ENCODE assay signal across 8 cellular contexts in the genomic region with DNA sequence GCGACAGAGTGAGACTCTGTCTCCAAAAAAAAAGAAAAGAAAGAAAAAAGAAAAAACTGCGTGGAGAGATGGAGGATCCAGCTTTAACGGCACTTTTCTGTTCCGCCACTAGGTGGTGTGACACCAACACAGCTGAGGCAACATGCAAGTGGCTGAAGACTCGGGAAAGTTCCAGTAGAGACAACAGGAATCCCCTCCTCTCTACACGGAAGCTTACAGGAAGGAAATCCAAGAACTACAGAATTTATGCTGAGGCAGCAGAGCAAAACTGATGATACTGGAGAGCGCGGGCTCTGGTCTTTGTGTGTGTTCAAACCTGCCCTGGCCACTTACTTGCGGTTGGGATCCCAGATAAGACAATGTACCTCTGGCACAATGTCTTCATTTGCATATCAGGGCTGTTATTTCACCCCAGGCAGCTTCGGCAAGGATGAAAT. TPM values are rescaled to one million over a fixed set of nuclear protein-coding genes. Genes with fewer than 3 reads are reported as not detected.
A peak's percentile ranks its signal among the peaks of the same experiment; 100 is the strongest.
DNase-seq lines count a peak whose midpoint lies in the region; ATAC-seq and TF ChIP-seq lines count a peak whose summit lies in the region.

No MANE protein-coding gene starts in this region.

- peak overlapping the region; percentile 84 to 98 (median 93) for H3K27ac Mint-ChIP-seq in brain

- H3K27ac ChIP-seq in hepatocyte = peak overlapping the region; percentile 76

- TF ChIP-seq CTCF in brain (conservative IDR thresholded peaks at IDR 0.05) = peak; percentile 71 to 85
- peak; percentile 89 for TF ChIP-seq CTCF in hepatocyte (IDR thresholded peaks at IDR 0.05; ENCODE audit: poor library complexity)

- H3K36me3 Mint-ChIP-seq in brain = no peaks in the 10 kb centered on the region

- no peak overlapping the region for H2AFZ ChIP-seq in hepatocyte

- H3K4me3 Mint-ChIP-seq in brain = peak overlapping the region; percentile 56 to 74 (median 69)

- no peaks in the 10 kb centered on the region for H3K36me3 ChIP-seq in hepatocyte (replicated peaks; ENCODE audit: insufficient read depth, low read depth)

- no peaks in the 10 kb centered on the region for H3K27me3 Mint-ChIP-seq in brain

- H3K4me2 ChIP-seq in hepatocyte = peak overlapping the region; percentile 45

- peaks cover 98% of the 10 kb centered on the region for H3K79me2 ChIP-seq in hepatocyte

- no peak overlapping the region for H3K4me3 ChIP-seq in hepatocyte

- H3K9me3 ChIP-seq in hepatocyte (ENCODE audit: low read depth) = no peaks in the 10 kb centered on the region

- peaks cover 72% of the 10 kb centered on the region for H4K20me1 ChIP-seq in hepatocyte (ENCODE audit: insufficient read depth, poor library complexity, severe bottlenecking)

- no peak for ATAC-seq in GM19023 (IDR thresholded peaks at IDR 0.05; ENCODE audit: unreplicated experiment)

- no peaks in the 10 kb centered on the region for H3K9me2 ChIP-seq in hepatocyte (replicated peaks; ENCODE audit: insufficient read depth)

- no peaks in the 10 kb centered on the region for H3K9me3 Mint-ChIP-seq in brain

- DNase-seq in NCI-H2171 treated with DMSO at 0.1 percent for 48 hours (lab: John Stamatoyannopoulos, UW) = peak; percentile 34
- DNase-seq in NCI-H2171 (lab: John Stamatoyannopoulos, UW) = no peak
- DNase-seq in NCI-H1092 (lab: John Stamatoyannopoulos, UW) = peak; percentile 27
- peak; percentile 54 for DNase-seq in T-helper 9 cell
- DNase-seq in hepatocyte (ENCODE audit: low spot score) = peak; percentile 88
- peak; percentile 87 for DNase-seq in renal cortical epithelial cell (ENCODE audit: low read depth)

- peaks cover 42% of the 10 kb centered on the region for H3K4me1 ChIP-seq in hepatocyte (ENCODE audit: insufficient read depth)

- no peaks in the 10 kb centered on the region for H3K27me3 ChIP-seq in hepatocyte

- peaks cover 83% of the 10 kb centered on the region for H3K4me1 Mint-ChIP-seq in brain

- WGBS in hepatocyte (ENCODE audit: low lambda C conversion rate, missing lambda C conversion rate) = 11% methylated on average over 10 of the region's 10 CpGs

RNA-seq across cellular contexts. Expression of a gene that starts 9.9 kb away (rescaled TPM):
- polyA plus RNA-seq in brain (ENCODE audit: insufficient read depth, low read depth, low replicate concordance) (183 TPM), hepatocyte (10.4 and 16.4 TPM in 2 replicates)
- total RNA-seq in hepatocyte (51.0 and 78.1 TPM in 2 replicates), renal cortical epithelial cell (28.3 and 78.8 TPM in 2 replicates)

RNA-seq across cellular contexts. Expression of a gene that starts 54.0 kb away (rescaled TPM):
- polyA plus RNA-seq in brain (ENCODE audit: insufficient read depth, low read depth, low replicate concordance) = 43.6 TPM
- total RNA-seq in hepatocyte = 7.5 and 15.5 TPM in 2 replicates
- 17.8 and 23.1 TPM in 2 replicates for polyA plus RNA-seq in hepatocyte
- 5.3 and 11.5 TPM in 2 replicates for total RNA-seq in renal cortical epithelial cell
